ENCODE assay signal across 8 cellular contexts in genomic region chr18:21109936-21110666, GRCh38. TPM values are rescaled to one million over a fixed set of nuclear protein-coding genes. Genes with fewer than 3 reads are reported as not detected.
DNase-seq lines count a peak whose midpoint lies in the region; TF ChIP-seq lines count a peak whose summit lies in the region.

No MANE protein-coding gene starts in this region.

- POLR2A ChIA-PET in AG04450 (lab: Yijun Ruan, JAX) = no interaction called here

- no peaks in the 10 kb centered on the region; the same call in 1 of the 2 replicates for H3K9me3 ChIP-seq in AG04450 (ENCODE audit: control insufficient read depth, insufficient read depth, low read length)
- H3K9me3 ChIP-seq in mononuclear cell (ENCODE audit: low read depth, low read length) = no peaks in the 10 kb centered on the region

- peak overlapping the region; percentile 98 for H3K4me3 ChIP-seq in AG04450 (ENCODE audit: low read depth, low read length)
- H3K4me3 ChIP-seq in HFF-Myc (replicated peaks; ENCODE audit: low read depth, low read length) = peak overlapping the region; percentile 86
- peak overlapping the region; percentile 95 for H3K4me3 ChIP-seq in astrocyte of the spinal cord (ENCODE audit: low read depth, low read length)
- peak overlapping the region; percentile 95 for H3K4me3 ChIP-seq in mononuclear cell (ENCODE audit: low read length)

- H3K27ac ChIP-seq in AG04450 (ENCODE audit: low read depth, low read length) = peak overlapping the region; percentile 93

- in situ Hi-C loops in astrocyte of the spinal cord (cut with HindIII; ENCODE audit: low sequenced_read_pairs) = no loop called here
- in situ Hi-C loops in ACHN (cut with HindIII; ENCODE audit: low pct_ligation_motif_present, low pct_unique_long_range_greater_than_20kb, low sequenced_read_pairs) = no loop called here

- no peak for DNase-seq in AG04450 (ENCODE audit: low read depth, low spot score)
- DNase-seq in HFF-Myc (ENCODE audit: extremely low read depth, low read depth) = no peak
- DNase-seq in astrocyte of the spinal cord (ENCODE audit: low read depth, low spot score) = no peak
- no peak for DNase-seq in cerebellar nuclear complex (lab: John Stamatoyannopoulos, UW)
- DNase-seq in NCI-H1930 (lab: John Stamatoyannopoulos, UW) = no peak
- no peak for DNase-seq in NCI-H187 (lab: John Stamatoyannopoulos, UW)
- DNase-seq in ACHN = no peak

- H3K27me3 ChIP-seq in AG04450 (ENCODE audit: control insufficient read depth, insufficient read depth, low read length) = no peaks in the 10 kb centered on the region
- H3K27me3 ChIP-seq in mononuclear cell (ENCODE audit: insufficient read depth, low read length) = no peaks in the 10 kb centered on the region

- TF ChIP-seq CTCF in AG04450 (IDR thresholded peaks at IDR 0.05; ENCODE audit: low read depth, low read length) (no peak), HFF-Myc (IDR thresholded peaks at IDR 0.05; ENCODE audit: low read depth, low read length, missing control alignments) (no peak), astrocyte of the spinal cord (IDR thresholded peaks at IDR 0.05; ENCODE audit: low read depth, low read length) (no peak)

- CTCF ChIA-PET in AG04450 (lab: Charles Lee) = interaction anchor here (0.6 kb wide), 1 partner anchor 15 kb away, joined by 4 read pairs; no protein-coding TSS in a partner anchor

- peaks cover 39% of the 10 kb centered on the region for H3K4me1 ChIP-seq in mononuclear cell (ENCODE audit: insufficient read depth, low read length)

RNA-seq across cellular contexts. Expression of gene ROCK1, which starts 1.5 kb away (rescaled TPM):
- 28.5 and 37.2 TPM in 2 replicates for polyA plus RNA-seq in AG04450 (2011; rRNA removed)
- 21.8 and 49.8 TPM in 2 replicates for polyA minus RNA-seq in AG04450 (2011; rRNA and poly(A)+ RNA removed)
- 147 TPM for total RNA-seq in mononuclear cell
